In the genomic region with DNA sequence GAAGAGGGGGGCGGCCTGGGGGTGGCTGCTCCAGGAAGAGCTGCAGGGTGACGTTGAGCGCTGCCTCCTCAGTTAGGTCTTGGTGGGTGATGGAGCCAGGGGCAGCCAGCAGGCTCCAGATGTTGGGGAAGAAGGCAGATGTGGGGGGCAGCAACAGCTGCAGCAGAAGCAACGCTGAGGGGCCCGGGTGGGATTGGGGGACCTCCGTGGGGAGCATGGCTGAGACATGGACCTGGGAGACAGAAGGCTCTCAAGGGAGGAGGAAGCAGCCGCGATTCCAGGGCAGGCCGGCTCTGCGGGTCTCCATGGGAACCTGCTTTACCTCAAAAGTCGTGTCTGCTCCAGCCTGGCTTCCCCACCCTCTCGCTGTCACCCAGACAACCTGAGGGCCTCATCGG, we compare ENCODE assay signal across 7 cellular contexts. TPM values are rescaled to one million over a fixed set of nuclear protein-coding genes. Genes with fewer than 3 reads are reported as not detected.
A peak's percentile ranks its signal among the peaks of the same experiment; 100 is the strongest.
DNase-seq lines count a peak whose midpoint lies in the region; ATAC-seq and TF ChIP-seq lines count a peak whose summit lies in the region.

No MANE protein-coding gene starts in this region.

- intact Hi-C loops in PC-9 (cut with micrococcal nuclease; ENCODE audit: unreplicated experiment), result loop anchor here (2.0 to 10.0 kb wide), 3 partner anchors 18 to 178 kb away; a partner anchor contains a TSS
- intact Hi-C loops in esophagus squamous epithelium (cut with DNase I), result no loop called here

- DNase-seq in PC-9 (no peak), esophagus squamous epithelium (lab: John Stamatoyannopoulos, UW) (no peak), tibial nerve (ENCODE audit: low spot score in 2 of 2) (no peak), NCI-H524 treated with DMSO at 0.1 percent for 48 hours (lab: John Stamatoyannopoulos, UW) (no peak)
- no peak for DNase-seq in stimulated activated effector memory CD8-positive, alpha-beta T cell treated with anti-CD3 and anti-CD28 coated beads, Interleukin-12 subunit alpha, Interleukin-12 subunit beta, amount 100 ng/mL, for 72 hours (ENCODE audit: low spot score in 2 of 2)

- TSS peak; percentile 66 for BruUV-seq in PC-9 (replicated peaks; lab: Mats Ljungman, UMichigan)

- H4K20me1 ChIP-seq in PC-9 (ENCODE audit: insufficient read depth), result no peaks in the 10 kb centered on the region

- H3K27ac Mint-ChIP-seq in stimulated activated effector memory CD8-positive, alpha-beta T cell treated with anti-CD3 and anti-CD28 coated beads, Interleukin-12 subunit alpha, Interleukin-12 subunit beta, amount 100 ng/mL, for 72 hours, result peak overlapping the region; percentile 91

- POLR2A ChIA-PET in PC-9 (lab: Charles Lee; ENCODE audit: unreplicated experiment), result interaction anchor here (0.6 kb wide), 1 partner anchor 74 kb away, joined by 5 read pairs; no protein-coding TSS in a partner anchor

- H3K27ac ChIP-seq in PC-9 (peak overlapping the region; percentile 58), esophagus squamous epithelium (peak overlapping the region; percentile 45 to 73 (median 64)), tibial nerve (peak overlapping the region in 2 of 4 donors; percentile 5 to 32)

- no peaks in the 10 kb centered on the region for H3K9me3 Mint-ChIP-seq in stimulated activated effector memory CD8-positive, alpha-beta T cell treated with anti-CD3 and anti-CD28 coated beads, Interleukin-12 subunit alpha, Interleukin-12 subunit beta, amount 100 ng/mL, for 72 hours

- H3K4me2 ChIP-seq in PC-9, result peak overlapping the region; percentile 76

- H3K9me2 ChIP-seq in PC-9 (ENCODE audit: insufficient read depth), result no peaks in the 10 kb centered on the region

- H3K27me3 ChIP-seq in PC-9 (ENCODE audit: insufficient read depth, low read depth), result no peaks in the 10 kb centered on the region
- no peaks in the 10 kb centered on the region for H3K27me3 ChIP-seq in esophagus squamous epithelium
- H3K27me3 ChIP-seq in tibial nerve, result no peaks in the 10 kb centered on the region

- H3K4me1 ChIP-seq in PC-9 (replicated peaks; ENCODE audit: insufficient read depth) (peaks cover 31% of the 10 kb centered on the region), esophagus squamous epithelium (peaks cover 13 to 32% (median 14%) of the 10 kb centered on the region in 3 donors), tibial nerve (peaks cover 0 to 10% (median 9%) of the 10 kb centered on the region in 4 donors)

- H3F3A ChIP-seq in PC-9 (ENCODE audit: insufficient read depth, low read depth), result peaks cover 31% of the 10 kb centered on the region; the same call in 1 of the 2 replicates

- TF ChIP-seq POLR2A in esophagus squamous epithelium (IDR thresholded peaks at IDR 0.05) (no peak), tibial nerve (IDR thresholded peaks at IDR 0.05) (no peak)

- H3K79me2 ChIP-seq in PC-9 (ENCODE audit: low read depth), result no peaks in the 10 kb centered on the region

- H3K36me3 Mint-ChIP-seq in stimulated activated effector memory CD8-positive, alpha-beta T cell treated with anti-CD3 and anti-CD28 coated beads, Interleukin-12 subunit alpha, Interleukin-12 subunit beta, amount 100 ng/mL, for 72 hours, result peaks cover 31% of the 10 kb centered on the region

- no peak for TF ChIP-seq CTCF in PC-9 (conservative IDR thresholded peaks at IDR 0.05)
- no peak for TF ChIP-seq CTCF in esophagus squamous epithelium (IDR thresholded peaks at IDR 0.05)
- TF ChIP-seq CTCF in tibial nerve (IDR thresholded peaks at IDR 0.05), result no peak

- TF ChIP-seq EP300 in tibial nerve (IDR thresholded peaks at IDR 0.05), result no peak

- H3K4me3 ChIP-seq in PC-9, result peak overlapping the region; percentile 40; the same call in 1 of the 2 replicates
- peak overlapping the region in 1 of 4 donors; percentile 45 for H3K4me3 ChIP-seq in esophagus squamous epithelium
- no peak overlapping the region for H3K4me3 ChIP-seq in tibial nerve

- H3K36me3 ChIP-seq in PC-9 (ENCODE audit: low read depth), result peaks cover 6% of the 10 kb centered on the region; the same call in 1 of the 2 replicates
- H3K36me3 ChIP-seq in esophagus squamous epithelium, result peaks cover 13 to 39% (median 26%) of the 10 kb centered on the region in 3 donors
- peaks cover 0 to 40% (median 20%) of the 10 kb centered on the region in 3 donors for H3K36me3 ChIP-seq in tibial nerve

- H2AFZ ChIP-seq in PC-9, result no peak overlapping the region

- CTCF ChIA-PET in PC-9 (lab: Charles Lee), result no interaction called here

- peaks cover 39% of the 10 kb centered on the region for H3K4me1 Mint-ChIP-seq in stimulated activated effector memory CD8-positive, alpha-beta T cell treated with anti-CD3 and anti-CD28 coated beads, Interleukin-12 subunit alpha, Interleukin-12 subunit beta, amount 100 ng/mL, for 72 hours

- peak; percentile 10 for ATAC-seq in GM21619 (IDR thresholded peaks at IDR 0.05; ENCODE audit: unreplicated experiment)
- no peak for ATAC-seq in stimulated activated effector memory CD8-positive, alpha-beta T cell treated with anti-CD3 and anti-CD28 coated beads, Interleukin-12 subunit alpha, Interleukin-12 subunit beta, amount 100 ng/mL, for 72 hours
- ATAC-seq in GM18867 (IDR thresholded peaks at IDR 0.05; ENCODE audit: unreplicated experiment), result no peak

- 28 to 42% methylated on average over 6 to 10 of the region's 13 CpGs for WGBS in esophagus squamous epithelium, 2 donors
- 42 to 52% methylated on average over 9 to 13 of the region's 13 CpGs for WGBS in tibial nerve, 2 donors

- H3K9me3 ChIP-seq in PC-9 (ENCODE audit: insufficient read depth, low read depth), result no peaks in the 10 kb centered on the region
- H3K9me3 ChIP-seq in esophagus squamous epithelium, result no peaks in the 10 kb centered on the region
- H3K9me3 ChIP-seq in tibial nerve, result no peaks in the 10 kb centered on the region

- H3K4me3 Mint-ChIP-seq in stimulated activated effector memory CD8-positive, alpha-beta T cell treated with anti-CD3 and anti-CD28 coated beads, Interleukin-12 subunit alpha, Interleukin-12 subunit beta, amount 100 ng/mL, for 72 hours, result peak overlapping the region; percentile 68

RNA-seq across cellular contexts. Expression of a gene that starts 0.6 kb away (rescaled TPM):
- total RNA-seq in PC-9 (2021) (6.0 and 9.6 TPM in 2 replicates), esophagus squamous epithelium (under 1 TPM; 0.22 to 0.80 (median 0.58) TPM), tibial nerve (under 1 TPM; 0.21 to 0.66 (median 0.35) TPM)

RNA-seq across cellular contexts. Expression of a gene that starts 14.1 kb away (rescaled TPM):
- 11.1 and 16.9 TPM in 2 replicates for total RNA-seq in PC-9 (2021)
- total RNA-seq in esophagus squamous epithelium, result 1 to 10 TPM in 2 of 4 donors, under 1 TPM in 2; 0.45 to 2.9 (median 1.1) TPM
- total RNA-seq in tibial nerve, result 1 to 10 TPM in 3 of 4 donors, not detected in 1; 1.5 to 5.5 (median 4.8) TPM

RNA-seq across cellular contexts. Expression of a gene that starts 19.0 kb away (rescaled TPM):
- total RNA-seq in PC-9 (2021) (99.6 and 124 TPM in 2 replicates), esophagus squamous epithelium (10 to 100 TPM; 35.0 to 72.3 (median 45.5) TPM), tibial nerve (10 to 100 TPM; 40.8 to 58.6 (median 50.1) TPM)

RNA-seq across cellular contexts. Expression of a gene that starts 30.2 kb away (rescaled TPM):
- total RNA-seq in PC-9 (2021), result 67.5 and 74.3 TPM in 2 replicates
- 10 to 100 TPM; 27.1 to 70.8 (median 36.6) TPM for total RNA-seq in esophagus squamous epithelium
- 10 to 100 TPM; 23.9 to 31.8 (median 28.4) TPM for total RNA-seq in tibial nerve

RNA-seq across cellular contexts. Expression of a gene that starts 36.8 kb away (rescaled TPM):
- 50.0 and 68.8 TPM in 2 replicates for total RNA-seq in PC-9 (2021)
- total RNA-seq in esophagus squamous epithelium, result 1 to 10 TPM; 2.3 to 7.9 (median 6.8) TPM
- total RNA-seq in tibial nerve, result 10 to 100 TPM; 12.2 to 25.5 (median 18.4) TPM
